13 cellular contexts compared by ENCODE assay signal in the genomic region with DNA sequence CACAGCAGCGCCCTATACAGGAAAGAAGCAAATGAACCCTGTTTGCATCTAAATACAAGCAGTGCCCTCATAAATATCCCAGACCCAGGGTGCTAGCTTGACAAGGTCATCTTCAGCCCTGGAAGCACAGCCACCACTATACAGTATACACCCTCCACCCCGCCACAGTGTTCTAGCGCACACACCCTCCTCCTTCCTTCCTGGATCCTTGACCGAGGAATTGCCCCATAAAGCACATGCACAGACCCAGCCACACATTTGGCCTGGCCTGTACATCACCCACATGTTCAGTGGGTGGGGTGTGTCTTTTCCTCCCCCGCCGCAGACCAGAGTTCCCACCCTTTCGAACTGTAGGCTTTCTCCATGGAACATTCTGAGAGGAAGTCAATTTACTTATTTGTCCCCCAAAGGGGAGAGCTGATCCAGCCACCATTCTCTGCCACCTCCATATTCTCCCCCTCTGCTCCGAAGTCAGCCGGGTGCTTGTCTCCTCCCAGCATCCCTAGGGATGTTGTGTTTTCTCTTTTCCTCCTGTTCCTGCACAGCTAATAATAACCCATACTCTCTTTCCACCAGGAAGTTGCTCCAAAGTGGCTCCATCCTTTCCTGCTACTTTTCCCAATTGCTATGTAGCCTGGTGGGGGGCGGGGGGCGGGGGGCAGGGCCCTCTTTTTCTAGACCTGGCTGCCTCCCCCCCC. TPM values are rescaled to one million over a fixed set of nuclear protein-coding genes. Genes with fewer than 3 reads are reported as not detected.
DNase-seq lines count a peak whose midpoint lies in the region; ATAC-seq, FAIRE-seq and TF ChIP-seq lines count a peak whose summit lies in the region.
"Had no signal": no experiment of that assay in that cellular context is flagged by ENCODE, and none has a peak within 500 bp of the region (broad histone marks: within the 10 kb centered on the region; RNA-seq: fewer than 3 reads in every experiment).

No MANE protein-coding gene starts in this region.

- peak overlapping the region; percentile 74 for H3K4me2 ChIP-seq in DOHH2 (ENCODE audit: low read length)

- FAIRE-seq in pancreas (lab: Jason Lieb, UNC): no peak
- FAIRE-seq: endometrium had no signal

- intact Hi-C loops in esophagus muscularis mucosa (cut with DNase I) (no loop called here), pancreas (cut with DNase I) (no loop called here)

- H3K27ac ChIP-seq in DOHH2 (ENCODE audit: low read depth, low read length) (peak overlapping the region; percentile 90), esophagus muscularis mucosa (replicated peaks in 1 of 4) (peak overlapping the region in 3 of 4 donors; percentile 12 to 53 (median 44)), pancreas (no peak overlapping the region)

- TF ChIP-seq POLR2A in esophagus muscularis mucosa (IDR thresholded peaks at IDR 0.05; ENCODE audit: low read depth): no peak

- H3K9me3 ChIP-seq in DOHH2 (ENCODE audit: control insufficient read depth, insufficient read depth, low read length) (no peaks in the 10 kb centered on the region), esophagus muscularis mucosa (no peaks in the 10 kb centered on the region), pancreas (no peaks in the 10 kb centered on the region)

- TF ChIP-seq EP300 in esophagus muscularis mucosa (IDR thresholded peaks at IDR 0.05): no peak

- H3K79me2 ChIP-seq in DOHH2 (ENCODE audit: control insufficient read depth, low read length): peaks cover 57% of the 10 kb centered on the region

- 68% methylated on average over 11 of the region's 11 CpGs for WGBS in esophagus muscularis mucosa
- 61 to 68% methylated on average over 11 of the region's 11 CpGs for WGBS in pancreas, 2 donors

- ATAC-seq in pancreas (peak in 3 of 4 donors; percentile 47 to 51 (median 49)), GM21528 (IDR thresholded peaks at IDR 0.05; ENCODE audit: low FRiP score, unreplicated experiment) (no peak), GM18861 (IDR thresholded peaks at IDR 0.05; ENCODE audit: unreplicated experiment) (no peak)

- no peaks in the 10 kb centered on the region for H4K20me1 ChIP-seq in DOHH2 (ENCODE audit: control insufficient read depth, insufficient read depth, low read depth, low read length)

- DNase-seq in SKM-1 treated with dmso at 0.1 percent for 144 hours (lab: John Stamatoyannopoulos, UW; ENCODE audit: unreplicated experiment): peak; percentile 58
- no peak for DNase-seq in esophagus muscularis mucosa (ENCODE audit: extremely low spot score)
- peak in 1 of 6 donors; percentile 36 for DNase-seq in pancreas
- DNase-seq in activated gamma-delta T cell treated with Interleukin-2 at 50 U/mL for 16 hours: no peak
- DNase-seq in HK-2 (ENCODE audit: unreplicated experiment): no peak
- DNase-seq: DMS79 treated with DMSO at 0.1 percent for 48 hours, NCI-H1930, SHP77 treated with DMSO at 0.1 percent for 48 hours had no signal

- H3K9me2 ChIP-seq in DOHH2 (replicated peaks; ENCODE audit: control insufficient read depth, low read length): no peaks in the 10 kb centered on the region

- H3K36me3 ChIP-seq in DOHH2 (ENCODE audit: control insufficient read depth, low read length) (peaks cover 71% of the 10 kb centered on the region), esophagus muscularis mucosa (peaks cover 0 to 26% (median 2%) of the 10 kb centered on the region in 4 donors), pancreas (no peaks in the 10 kb centered on the region)

- TF ChIP-seq CTCF in DOHH2 (IDR thresholded peaks at IDR 0.05; ENCODE audit: low read depth, low read length, poor library complexity, severe bottlenecking): no peak
- no peak for TF ChIP-seq CTCF in esophagus muscularis mucosa (IDR thresholded peaks at IDR 0.05)
- TF ChIP-seq CTCF in pancreas (IDR thresholded peaks at IDR 0.05): no peak

- no peaks in the 10 kb centered on the region for H3K27me3 ChIP-seq in DOHH2 (ENCODE audit: control insufficient read depth, low read length)
- peaks cover 0 to 45% (median 5%) of the 10 kb centered on the region in 4 donors for H3K27me3 ChIP-seq in esophagus muscularis mucosa
- peaks cover 0 to 8% (median 0%) of the 10 kb centered on the region in 4 donors for H3K27me3 ChIP-seq in pancreas

- H3K4me3 ChIP-seq in DOHH2 (ENCODE audit: low read length): peak overlapping the region; percentile 57
- no peak overlapping the region for H3K4me3 ChIP-seq in esophagus muscularis mucosa
- H3K4me3 ChIP-seq in pancreas: no peak overlapping the region

- peaks cover 37% of the 10 kb centered on the region for H3F3A ChIP-seq in DOHH2 (ENCODE audit: control insufficient read depth, insufficient read depth)

- peaks cover 75% of the 10 kb centered on the region for H3K4me1 ChIP-seq in DOHH2 (ENCODE audit: control insufficient read depth, low read length)
- H3K4me1 ChIP-seq in esophagus muscularis mucosa: peaks cover 20 to 52% (median 42%) of the 10 kb centered on the region in 4 donors
- H3K4me1 ChIP-seq in pancreas: peaks cover 0 to 2% (median 0%) of the 10 kb centered on the region in 3 donors

RNA-seq across cellular contexts. Expression of a gene that starts 6.6 kb away (rescaled TPM):
- total RNA-seq in esophagus muscularis mucosa (1 to 10 TPM; 3.3 to 8.9 (median 6.3) TPM), pancreas (1 to 10 TPM; 1.1 to 7.1 (median 2.5) TPM)
- 1 to 10 TPM; 3.0 to 4.6 TPM for polyA plus RNA-seq in pancreas

RNA-seq across cellular contexts. Expression of a gene that starts 6.7 kb away (rescaled TPM):
- total RNA-seq in esophagus muscularis mucosa (1 to 10 TPM in 2 of 4 donors, under 1 TPM in 1, not detected in 1; 0.97 to 2.2 (median 2.1) TPM), pancreas (1 to 10 TPM in 1 of 6 donors, under 1 TPM in 5; 0.23 to 2.2 (median 0.66) TPM)
- polyA plus RNA-seq in pancreas: 1 to 10 TPM in 1 of 2 donors, under 1 TPM in 1; 0.87 to 1.6 TPM

RNA-seq across cellular contexts. Expression of a gene that starts 13.5 kb away (rescaled TPM):
- total RNA-seq in esophagus muscularis mucosa (1 to 10 TPM in 3 of 4 donors, not detected in 1; 1.2 to 1.5 (median 1.4) TPM), pancreas (under 1 TPM in 1 of 6 donors, not detected in 5; 0.22 TPM)
- polyA plus RNA-seq in pancreas: under 1 TPM; 0.19 to 0.28 TPM
- total RNA-seq: kidney epithelial cell had no signal

Comparison
In these comparisons a context has a peak if more than half of its experiments do, and no peak if none do; other contexts are left out.
1. H3K27ac ChIP-seq: peak in DOHH2 (single experiment) and esophagus muscularis mucosa (3 of 4); none in pancreas (0 of 4).
2. ATAC-seq: peak in pancreas (3 of 4); none in GM21528 (single experiment) and GM18861 (single experiment).